In the genomic region with DNA sequence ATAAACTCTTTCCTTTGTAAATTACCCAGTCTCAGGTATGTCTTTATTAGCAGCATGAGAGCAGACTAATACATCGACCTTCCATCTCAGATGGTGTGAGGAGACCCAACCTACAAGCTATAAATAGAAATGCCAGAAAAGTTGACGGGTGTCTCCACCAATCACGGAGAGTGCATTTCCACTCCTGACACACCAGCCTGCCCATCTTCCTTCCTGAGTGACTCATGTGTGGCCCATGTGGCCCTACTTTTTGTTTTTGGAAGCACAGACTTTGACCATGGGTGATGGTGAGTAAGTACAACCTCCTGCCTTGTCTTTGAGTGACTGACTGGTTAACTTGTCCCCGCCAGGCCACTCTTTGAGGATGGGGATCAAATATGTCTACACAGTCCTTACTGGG, we compare ENCODE assay signal across 21 cellular contexts.
DNase-seq lines count a peak whose midpoint lies in the region; ATAC-seq and TF ChIP-seq lines count a peak whose summit lies in the region.
"Had no signal": no experiment of that assay in that cellular context is flagged by ENCODE, and none has a peak within 500 bp of the region (broad histone marks: within the 10 kb centered on the region; RNA-seq: fewer than 3 reads in every experiment).

No MANE protein-coding gene starts in this region.

- H4K20me1 ChIP-seq in BLaER1 (no peaks in the 10 kb centered on the region), osteoblast (ENCODE audit: insufficient read depth, low read length) (no peaks in the 10 kb centered on the region)

- H2AFZ ChIP-seq in osteoblast (ENCODE audit: low read length): no peak overlapping the region
- H2AFZ ChIP-seq: GM23248 had no signal

- peaks cover 22% of the 10 kb centered on the region for H3K4me1 ChIP-seq in BLaER1
- no peaks in the 10 kb centered on the region for H3K4me1 ChIP-seq in RWPE2 (ENCODE audit: insufficient read depth, poor library complexity, severe bottlenecking)
- H3K4me1 ChIP-seq in osteoblast (ENCODE audit: insufficient read depth, low read length): peaks cover 9% of the 10 kb centered on the region
- H3K4me1 ChIP-seq in effector memory CD4-positive, alpha-beta T cell (ENCODE audit: control insufficient read depth, insufficient read depth, low read length, poor library complexity, severe bottlenecking): no peaks in the 10 kb centered on the region
- H3K4me1 ChIP-seq: A549 had no signal

- peak; percentile 11 for DNase-seq in LHCN-M2 (ENCODE audit: low read depth)
- DNase-seq in RWPE2 (ENCODE audit: low spot score): peak; percentile 18
- peak; percentile 79 for DNase-seq in osteoblast (ENCODE audit: insufficient read length, low spot score, missing footprints)
- DNase-seq in activated CD4-positive, alpha-beta T cell treated with anti-CD3 and anti-CD28 coated beads for 48 hours: no peak
- DNase-seq in effector memory CD4-positive, alpha-beta T cell: no peak
- DNase-seq in iPS-NIHi7 (ENCODE audit: extremely low spot score): no peak
- DNase-seq: 8988T; ACHN; AML-193; CD4-positive, alpha-beta T cell; CD8-positive, alpha-beta memory T cell; DMS 273 treated with DMSO at 0.1 percent for 48 hours; DMS79; EL; GDM1; GM23248; H7; HCEC 1CT had no signal

- H3K27me3 ChIP-seq in BLaER1: no peaks in the 10 kb centered on the region
- no peaks in the 10 kb centered on the region for H3K27me3 ChIP-seq in RWPE2 (ENCODE audit: insufficient read depth, poor library complexity, severe bottlenecking)
- peaks cover 4% of the 10 kb centered on the region for H3K27me3 ChIP-seq in osteoblast (ENCODE audit: insufficient read depth, low read length)
- H3K27me3 ChIP-seq in effector memory CD4-positive, alpha-beta T cell (replicated peaks; ENCODE audit: control insufficient read depth, insufficient read depth, low read length, poor library complexity, severe bottlenecking): no peaks in the 10 kb centered on the region

- TF ChIP-seq CTCF in RWPE2 (IDR thresholded peaks at IDR 0.05; ENCODE audit: poor library complexity, severe bottlenecking) (no peak), osteoblast (IDR thresholded peaks at IDR 0.05; ENCODE audit: extremely low read depth, low read depth, low read length) (no peak)

- H3K4me3 ChIP-seq in BLaER1: peak overlapping the region; percentile 8; the same call in 1 of the 2 replicates
- no peak overlapping the region for H3K4me3 ChIP-seq in RWPE2 (ENCODE audit: severe bottlenecking)
- no peak overlapping the region for H3K4me3 ChIP-seq in osteoblast (ENCODE audit: insufficient read depth, low read length)
- no peak overlapping the region for H3K4me3 ChIP-seq in effector memory CD4-positive, alpha-beta T cell (ENCODE audit: insufficient read depth, low read depth, low read length, poor library complexity, severe bottlenecking)
- H3K4me3 ChIP-seq: A549, GM12878, GM23248 had no signal

- no peak for ATAC-seq in RWPE2 (ENCODE audit: low read depth)
- ATAC-seq: A549, GM12878 had no signal

- no peaks in the 10 kb centered on the region for H3K79me2 ChIP-seq in osteoblast (ENCODE audit: insufficient read depth, low read length)

- peak overlapping the region; percentile 42 for H3K4me2 ChIP-seq in BLaER1
- no peak overlapping the region for H3K4me2 ChIP-seq in osteoblast (ENCODE audit: insufficient read depth, low read length)
- H3K4me2 ChIP-seq: A549 had no signal

- no peak overlapping the region for H3K27ac ChIP-seq in BLaER1
- H3K27ac ChIP-seq in RWPE2 (ENCODE audit: poor library complexity, severe bottlenecking): no peak overlapping the region
- H3K27ac ChIP-seq in osteoblast (ENCODE audit: low read depth, low read length): no peak overlapping the region
- H3K27ac ChIP-seq in effector memory CD4-positive, alpha-beta T cell (ENCODE audit: insufficient read depth, low read length, poor library complexity, severe bottlenecking): no peak overlapping the region
- H3K27ac ChIP-seq: A549, GM23248 had no signal

- H3K36me3 ChIP-seq in BLaER1 (no peaks in the 10 kb centered on the region), RWPE2 (ENCODE audit: low read depth) (no peaks in the 10 kb centered on the region), osteoblast (ENCODE audit: insufficient read depth, low read length) (no peaks in the 10 kb centered on the region)
- H3K36me3 ChIP-seq in effector memory CD4-positive, alpha-beta T cell (ENCODE audit: control insufficient read depth, insufficient read depth, low read length): no peaks in the 10 kb centered on the region

- H3K9me3 ChIP-seq in BLaER1 (peaks cover 26% of the 10 kb centered on the region), RWPE2 (ENCODE audit: severe bottlenecking) (no peaks in the 10 kb centered on the region), osteoblast (ENCODE audit: low read depth, low read length) (peaks cover 19% of the 10 kb centered on the region)
- H3K9me3 ChIP-seq in effector memory CD4-positive, alpha-beta T cell (ENCODE audit: control insufficient read depth, low read length): peaks cover 17% of the 10 kb centered on the region

- H3K9ac ChIP-seq in BLaER1: no peak overlapping the region
- H3K9ac ChIP-seq: GM23248 had no signal

Comparison
In these comparisons a context has a peak if more than half of its experiments do, and no peak if none do; other contexts are left out.
1. DNase-seq: peak in LHCN-M2 (single experiment), RWPE2 (single experiment) and osteoblast (single experiment); none in activated CD4-positive, alpha-beta T cell treated with anti-CD3 and anti-CD28 coated beads for 48 hours (single experiment), effector memory CD4-positive, alpha-beta T cell (0 of 3) and iPS-NIHi7 (single experiment).